Comparison of ENCODE assay signal across 1 cellular context in genomic region chr9:131522257-131523085, GRCh38.
TF ChIP-seq lines count a peak whose summit lies in the region.

No MANE protein-coding gene starts in this region.

TF ChIP-seq in HEK293, 187 proteins besides CTCF, POLR2A, EP300 and RAD21 (continued from another document):
- TF ChIP-seq ZBTB10 (tag by site-specific recombination; IDR thresholded peaks at IDR 0.05) (no peak), ZNF692 (tag by site-specific recombination; IDR thresholded peaks at IDR 0.05) (no peak), ZNF16 (tag by site-specific recombination; IDR thresholded peaks at IDR 0.05; ENCODE audit: low read depth) (no peak), ZNF621 (tag by site-specific recombination; IDR thresholded peaks at IDR 0.05) (no peak)
